8 cellular contexts compared by ENCODE assay signal in genomic region chr7:149790146-149790548, GRCh38. TPM values are rescaled to one million over a fixed set of nuclear protein-coding genes. Genes with fewer than 3 reads are reported as not detected.
DNase-seq lines count a peak whose midpoint lies in the region; ATAC-seq, FAIRE-seq and TF ChIP-seq lines count a peak whose summit lies in the region.

No MANE protein-coding gene starts in this region.

- H3K9me3 Mint-ChIP-seq in activated CD4-positive, alpha-beta T cell treated with anti-CD3 and anti-CD28 coated beads, Interleukin-2, amount 10 ng/mL, durations not matched to agents 24 days and 14 days: no peaks in the 10 kb centered on the region
- no peaks in the 10 kb centered on the region for H3K9me3 Mint-ChIP-seq in progenitor cell of endocrine pancreas (ENCODE audit: low read depth)

- no peak for TF ChIP-seq POLR2A in GM12891 (IDR thresholded peaks at IDR 0.05; ENCODE audit: low read depth, low read length)

- FAIRE-seq in GM12891 (lab: Jason Lieb, UNC): peak; percentile 47

- no peaks in the 10 kb centered on the region for H3K4me1 Mint-ChIP-seq in activated CD4-positive, alpha-beta T cell treated with anti-CD3 and anti-CD28 coated beads, Interleukin-2, amount 10 ng/mL, durations not matched to agents 24 days and 14 days
- no peaks in the 10 kb centered on the region for H3K4me1 Mint-ChIP-seq in progenitor cell of endocrine pancreas (ENCODE audit: low read depth)

- no peak overlapping the region for H3K27ac Mint-ChIP-seq in activated CD4-positive, alpha-beta T cell treated with anti-CD3 and anti-CD28 coated beads, Interleukin-2, amount 10 ng/mL, durations not matched to agents 24 days and 14 days
- H3K27ac Mint-ChIP-seq in progenitor cell of endocrine pancreas: no peak overlapping the region

- intact Hi-C loops in activated CD4-positive, alpha-beta T cell treated with anti-CD3 and anti-CD28 coated beads, Interleukin-2, amount 10 ng/mL, durations not matched to agents 24 days and 14 days (cut with micrococcal nuclease): no loop called here

- H3K36me3 Mint-ChIP-seq in activated CD4-positive, alpha-beta T cell treated with anti-CD3 and anti-CD28 coated beads, Interleukin-2, amount 10 ng/mL, durations not matched to agents 24 days and 14 days (ENCODE audit: low read depth): no peaks in the 10 kb centered on the region
- H3K36me3 Mint-ChIP-seq in progenitor cell of endocrine pancreas (ENCODE audit: insufficient read depth): no peaks in the 10 kb centered on the region

- no peak overlapping the region for H3K4me3 Mint-ChIP-seq in activated CD4-positive, alpha-beta T cell treated with anti-CD3 and anti-CD28 coated beads, Interleukin-2, amount 10 ng/mL, durations not matched to agents 24 days and 14 days
- H3K4me3 Mint-ChIP-seq in progenitor cell of endocrine pancreas (ENCODE audit: low read depth): peak overlapping the region; percentile 35

- H3K27me3 Mint-ChIP-seq in activated CD4-positive, alpha-beta T cell treated with anti-CD3 and anti-CD28 coated beads, Interleukin-2, amount 10 ng/mL, durations not matched to agents 24 days and 14 days: peaks cover 17% of the 10 kb centered on the region
- peaks cover 44% of the 10 kb centered on the region for H3K27me3 Mint-ChIP-seq in progenitor cell of endocrine pancreas

- no peak for ATAC-seq in GM18909 (IDR thresholded peaks at IDR 0.05; ENCODE audit: poor library complexity, unreplicated experiment)

- TF ChIP-seq CTCF in fibroblast of the aortic adventitia (IDR thresholded peaks at IDR 0.05; ENCODE audit: insufficient read depth, low read length) (peak; percentile 28), progenitor cell of endocrine pancreas (IDR thresholded peaks at IDR 0.05; ENCODE audit: unreplicated experiment) (peak; percentile 78)

- no peak overlapping the region for H3K4me3 ChIP-seq in fibroblast of the aortic adventitia (ENCODE audit: low read depth, low read length)

- DNase-seq in GM12891 (ENCODE audit: insufficient read length, low spot score): peak; percentile 63
- DNase-seq in activated CD4-positive, alpha-beta T cell treated with anti-CD3 and anti-CD28 coated beads, Interleukin-2, amount 10 ng/mL, durations not matched to agents 24 days and 14 days: peak; percentile 85
- no peak for DNase-seq in fibroblast of the aortic adventitia (ENCODE audit: low read depth)
- peak; percentile 70 for DNase-seq in progenitor cell of endocrine pancreas (ENCODE audit: low spot score, unreplicated experiment)
- DNase-seq in NCI-H774 (lab: John Stamatoyannopoulos, UW): no peak
- DNase-seq in cortex of kidney (lab: John Stamatoyannopoulos, UW): no peak
- no peak for DNase-seq in SKM-1 treated with dmso at 0.1 percent for 144 hours (lab: John Stamatoyannopoulos, UW; ENCODE audit: unreplicated experiment)

TF ChIP-seq in GM12891, 5 proteins besides CTCF, POLR2A, EP300 and RAD21:
- TF ChIP-seq SPI1 (IDR thresholded peaks at IDR 0.05; ENCODE audit: low read depth, low read length): no peak
- TF ChIP-seq POU2F2 (IDR thresholded peaks at IDR 0.05; ENCODE audit: low read depth, low read length): no peak
- TF ChIP-seq PAX5 (IDR thresholded peaks at IDR 0.05; ENCODE audit: insufficient read depth, low read length, severe bottlenecking): no peak

RNA-seq across cellular contexts. Expression of gene ZNF467, which starts 16.8 kb away (rescaled TPM):
- polyA plus RNA-seq in GM12891 (2012; ENCODE audit: low read depth, missing spikeins): 0.26 TPM
- 0.21 TPM in 1 of 2 replicates, not detected in the other for total RNA-seq in activated CD4-positive, alpha-beta T cell treated with anti-CD3 and anti-CD28 coated beads, Interleukin-2, amount 10 ng/mL, durations not matched to agents 24 days and 14 days
- 0.27 and 5.1 TPM in 2 replicates for total RNA-seq in fibroblast of the aortic adventitia (ENCODE audit: low replicate concordance)
- 14.8 and 16.1 TPM in 2 replicates for total RNA-seq in progenitor cell of endocrine pancreas

RNA-seq across cellular contexts. Expression of gene ZNF862, which starts 48.0 kb away (rescaled TPM):
- polyA plus RNA-seq in GM12891 (2012; ENCODE audit: low read depth, missing spikeins): 6.3 TPM
- total RNA-seq in activated CD4-positive, alpha-beta T cell treated with anti-CD3 and anti-CD28 coated beads, Interleukin-2, amount 10 ng/mL, durations not matched to agents 24 days and 14 days: 16.6 and 18.3 TPM in 2 replicates
- total RNA-seq in fibroblast of the aortic adventitia (ENCODE audit: low replicate concordance) (8.8 and 9.2 TPM in 2 replicates), progenitor cell of endocrine pancreas (19.5 and 22.8 TPM in 2 replicates)

Comparison
In these comparisons a context has a peak if more than half of its experiments do, and no peak if none do; other contexts are left out.
1. DNase-seq: peak in GM12891 (single experiment), activated CD4-positive, alpha-beta T cell treated with anti-CD3 and anti-CD28 coated beads, Interleukin-2, amount 10 ng/mL, durations not matched to agents 24 days and 14 days (single experiment) and progenitor cell of endocrine pancreas (single experiment); none in fibroblast of the aortic adventitia (single experiment), NCI-H774 (single experiment), cortex of kidney (single experiment) and SKM-1 treated with dmso at 0.1 percent for 144 hours (single experiment).